ENCODE assay signal across 17 cellular contexts in the genomic region with DNA sequence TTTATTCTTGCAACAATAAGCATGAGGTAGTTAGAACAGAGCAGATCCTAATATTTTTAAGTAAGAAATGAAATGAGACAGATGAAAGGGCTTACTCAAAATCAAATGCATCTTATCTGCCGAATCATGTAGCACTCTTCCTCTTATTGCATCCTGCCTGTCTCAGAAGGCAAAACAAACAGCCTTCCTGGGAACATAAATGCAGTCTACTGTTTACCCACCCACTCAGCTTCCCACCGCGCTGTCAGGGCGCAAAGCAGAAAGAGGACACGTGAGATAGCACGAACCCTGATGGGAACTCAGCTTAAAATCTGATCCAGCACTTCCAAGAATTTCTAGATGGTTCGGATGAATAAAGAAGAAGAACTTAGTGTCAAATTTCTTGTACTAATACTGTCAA.
A peak's percentile ranks its signal among the peaks of the same experiment; 100 is the strongest.
DNase-seq lines count a peak whose midpoint lies in the region; ATAC-seq and TF ChIP-seq lines count a peak whose summit lies in the region.
"Had no signal": no experiment of that assay in that cellular context is flagged by ENCODE, and none has a peak within 500 bp of the region (broad histone marks: within the 10 kb centered on the region; RNA-seq: fewer than 3 reads in every experiment).

No MANE protein-coding gene starts in this region.

- no peak for TF ChIP-seq CTCF in mesothelial cell of epicardium (IDR thresholded peaks at IDR 0.05; ENCODE audit: unreplicated experiment)

- peak overlapping the region in 1 of 3 donors; percentile 23 for H3K4me3 Mint-ChIP-seq in T-cell
- H3K4me3 Mint-ChIP-seq in mesothelial cell of epicardium = no peak overlapping the region
- H3K4me3 Mint-ChIP-seq: central memory CD8-positive, alpha-beta T cell had no signal

- POLR2A ChIA-PET in T-cell (lab: Charles Lee) = interaction anchor here in 1 of 2 donors (0.6 kb wide), 1 partner anchor 12 kb away, joined by 8 read pairs; no protein-coding TSS in a partner anchor

- ATAC-seq in T-cell (replicated peaks in 1 of 4) (peak in 1 of 4 experiments; percentile 55), GM18868 (IDR thresholded peaks at IDR 0.05; ENCODE audit: unreplicated experiment) (no peak)

- H3K9me3 Mint-ChIP-seq in T-cell (no peaks in the 10 kb centered on the region), mesothelial cell of epicardium (peaks cover 18% of the 10 kb centered on the region)
- H3K9me3 Mint-ChIP-seq: central memory CD8-positive, alpha-beta T cell had no signal

- DNase-seq in NCI-H2107 treated with DMSO at 0.1 percent for 48 hours (lab: John Stamatoyannopoulos, UW; ENCODE audit: unreplicated experiment) = peak; percentile 25
- no peak for DNase-seq in NCI-H2107 (lab: John Stamatoyannopoulos, UW)
- DNase-seq in NCI-H146 (lab: John Stamatoyannopoulos, UW) = peak; percentile 78
- DNase-seq in T-cell = no peak
- no peak for DNase-seq in mesothelial cell of epicardium (ENCODE audit: low spot score in 2 of 2, unreplicated experiment in 2 of 2)
- no peak for DNase-seq in activated CD8-positive, alpha-beta memory T cell treated with anti-CD3 and anti-CD28 coated beads, Interleukin-2, amount 50 U/mL, for 4 hours
- DNase-seq in middle frontal gyrus (ENCODE audit: extremely low spot score, low spot score) = no peak
- DNase-seq: 8988T; activated CD4-positive, CD25-positive, alpha-beta regulatory T cell treated with anti-CD3 and anti-CD28 coated beads, Interleukin-2, amount 50 U/mL, for 72 hours; activated gamma-delta T cell; Calu3; hypothalamus; NK-92 treated with Interleukin-12 subunit alpha and Interleukin-12 subunit beta, amount 100 ng/mL, for 24 hours; stimulated activated CD4-positive, alpha-beta T cell treated with anti-CD3 and anti-CD28 coated beads, Interleukin-12 subunit alpha, Interleukin-12 subunit beta, amount 100 ng/mL, for 4 hours; thyroid gland had no signal

- H3K4me1 Mint-ChIP-seq in T-cell (peaks cover 43 to 53% (median 52%) of the 10 kb centered on the region in 3 donors), mesothelial cell of epicardium (peaks cover 14% of the 10 kb centered on the region)

- H3K27me3 Mint-ChIP-seq in T-cell (peaks cover 0 to 2% of the 10 kb centered on the region in 2 donors), mesothelial cell of epicardium (ENCODE audit: low read depth) (no peaks in the 10 kb centered on the region)
- H3K27me3 Mint-ChIP-seq: central memory CD8-positive, alpha-beta T cell had no signal

- H3K27ac Mint-ChIP-seq in T-cell (peak overlapping the region; percentile 46 to 65), mesothelial cell of epicardium (peak overlapping the region; percentile 6)

- CTCF ChIA-PET in T-cell (lab: Charles Lee) = interaction anchor here in 1 of 2 donors (0.9 to 2.0 kb wide), 2 partner anchors 14 to 17 kb away, joined by 5 to 6 read pairs; no protein-coding TSS in a partner anchor

- H3K36me3 Mint-ChIP-seq in T-cell (peaks cover 14% of the 10 kb centered on the region), mesothelial cell of epicardium (peaks cover 15% of the 10 kb centered on the region)

Comparison
In these comparisons a context has a peak if more than half of its experiments do, and no peak if none do; other contexts are left out.
1. DNase-seq: peak in NCI-H2107 treated with DMSO at 0.1 percent for 48 hours (single experiment) and NCI-H146 (single experiment); none in NCI-H2107 (single experiment), T-cell (0 of 34), mesothelial cell of epicardium (0 of 2), activated CD8-positive, alpha-beta memory T cell treated with anti-CD3 and anti-CD28 coated beads, Interleukin-2, amount 50 U/mL, for 4 hours (single experiment) and middle frontal gyrus (single experiment).